ENCODE assay signal across 15 cellular contexts in genomic region chr21:44379991-44380865, GRCh38. TPM values are rescaled to one million over a fixed set of nuclear protein-coding genes. Genes with fewer than 3 reads are reported as not detected.
"Had no signal": no experiment of that assay in that cellular context is flagged by ENCODE, and none has a peak within 500 bp of the region (broad histone marks: within the 10 kb centered on the region; RNA-seq: fewer than 3 reads in every experiment).

No MANE protein-coding gene starts in this region.

- H3K4me1 ChIP-seq: left ventricle myocardium inferior, parathyroid adenoma, tibial nerve had no signal

- H3K4me3 ChIP-seq: left ventricle myocardium inferior, tibial nerve had no signal

- ATAC-seq: esophagus mucosa; stimulated activated effector memory CD8-positive, alpha-beta T cell treated with anti-CD3 and anti-CD28 coated beads, Interleukin-12 subunit alpha, Interleukin-12 subunit beta, amount 100 ng/mL, for 72 hours had no signal

- H3K4me3 Mint-ChIP-seq: activated naive CD8-positive, alpha-beta T cell; neural crest cell; stimulated activated effector memory CD8-positive, alpha-beta T cell treated with anti-CD3 and anti-CD28 coated beads, Interleukin-12 subunit alpha, Interleukin-12 subunit beta, amount 100 ng/mL, for 72 hours; T-helper 2 cell treated with Interferon-gamma antibody and Interleukin-4, amounts not matched to agents 5 μg/mL and 100 μg/mL, for 36 hours had no signal

- H3K27me3 Mint-ChIP-seq: activated naive CD8-positive, alpha-beta T cell had no signal

- H3K79me2 ChIP-seq: parathyroid adenoma had no signal

- H3K27ac Mint-ChIP-seq: activated naive CD8-positive, alpha-beta T cell; stimulated activated effector memory CD8-positive, alpha-beta T cell treated with anti-CD3 and anti-CD28 coated beads, Interleukin-12 subunit alpha, Interleukin-12 subunit beta, amount 100 ng/mL, for 72 hours; T-helper 2 cell treated with Interferon-gamma antibody and Interleukin-4, amounts not matched to agents 5 μg/mL and 100 μg/mL, for 36 hours had no signal

- H2AFZ ChIP-seq: parathyroid adenoma had no signal

- H3K27ac ChIP-seq: left ventricle myocardium inferior, parathyroid adenoma, tibial nerve had no signal

- DNase-seq: activated CD4-positive, alpha-beta T cell treated with anti-CD3 and anti-CD28 coated beads, Interleukin-2, amount 50 U/mL, for 4 hours; activated CD4-positive, CD25-positive, alpha-beta regulatory T cell treated with anti-CD3 and anti-CD28 coated beads, Interleukin-2, amount 50 U/mL, for 72 hours; activated gamma-delta T cell; activated T-cell treated with anti-CD3 and anti-CD28 coated beads, Interleukin-2, amount 50 U/mL, for 48 hours; cerebellar nuclear complex; left ventricle myocardium inferior; mesenchymal stem cell; small intestine had no signal

RNA-seq across cellular contexts. Expression of gene TRPM2, which starts 26.8 kb away (rescaled TPM):
- total RNA-seq: neural crest cell had no signal
